Comparison of ENCODE assay signal across 22 cellular contexts in the genomic region with DNA sequence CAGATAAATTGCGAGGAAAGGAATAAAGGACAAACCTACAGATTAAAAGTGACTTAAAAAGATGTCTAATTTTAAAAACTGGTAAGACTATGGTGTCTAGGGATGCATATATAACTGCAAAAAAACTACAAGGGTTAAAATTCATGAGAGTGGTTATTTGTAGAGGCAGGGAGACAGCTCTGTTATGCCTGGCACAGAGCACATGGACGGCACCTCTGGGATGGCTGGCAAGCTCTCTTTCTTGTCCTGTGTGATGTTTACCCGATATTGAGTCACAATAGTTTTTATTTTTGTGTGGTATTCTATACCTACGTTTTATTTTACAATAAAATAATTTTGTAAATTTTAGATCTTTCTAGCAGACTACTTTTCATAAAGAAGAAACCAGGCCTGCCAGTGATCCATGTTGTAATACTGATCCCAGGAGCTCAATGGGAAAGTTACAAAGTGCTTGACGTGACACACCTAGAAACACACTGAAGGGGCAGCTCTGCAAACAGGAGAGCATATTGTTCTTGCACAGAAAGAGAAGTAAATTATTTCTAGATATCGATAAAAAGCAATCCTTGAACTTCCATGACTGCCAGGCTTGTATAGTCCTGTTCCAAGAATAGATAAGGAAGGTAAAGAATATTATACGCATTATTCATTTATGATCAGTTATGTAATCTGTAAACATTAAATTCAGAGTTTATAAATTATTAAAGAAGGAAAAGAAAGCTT.
DNase-seq lines count a peak whose midpoint lies in the region; ATAC-seq and FAIRE-seq lines count a peak whose summit lies in the region.
"Had no signal": no experiment of that assay in that cellular context is flagged by ENCODE, and none has a peak within 500 bp of the region (broad histone marks: within the 10 kb centered on the region; RNA-seq: fewer than 3 reads in every experiment).

No MANE protein-coding gene starts in this region.

- H3K4me1 Mint-ChIP-seq in CD8-positive, alpha-beta memory T cell: no peaks in the 10 kb centered on the region
- H3K4me1 Mint-ChIP-seq: CD14-positive monocyte had no signal

- FAIRE-seq in islet of Langerhans (lab: Jason Lieb, UNC): peak; percentile 68
- FAIRE-seq: A549, GM19239 had no signal

- intact Hi-C loops in left ventricle myocardium superior (cut with micrococcal nuclease) (no loop called here), Right ventricle myocardium superior (cut with DNase I) (no loop called here)

- H3K27ac ChIP-seq in muscle layer of duodenum (ENCODE audit: low read length): peak overlapping the region; percentile 1
- no peak overlapping the region for H3K27ac ChIP-seq in CD8-positive, alpha-beta memory T cell (ENCODE audit: low read depth, low read length)
- H3K27ac ChIP-seq: A549 had no signal

- H3K36me3 ChIP-seq in muscle layer of duodenum (ENCODE audit: control insufficient read depth in 1 of 2, insufficient read depth in 2 of 2, low read length in 2 of 2): no peaks in the 10 kb centered on the region
- no peaks in the 10 kb centered on the region for H3K36me3 ChIP-seq in CD8-positive, alpha-beta memory T cell (ENCODE audit: insufficient read depth, low read length)
- H3K36me3 ChIP-seq: MG63 had no signal

- H3K36me3 Mint-ChIP-seq in CD8-positive, alpha-beta memory T cell: no peaks in the 10 kb centered on the region
- H3K36me3 Mint-ChIP-seq: CD14-positive monocyte had no signal

- H3K9me3 Mint-ChIP-seq in CD8-positive, alpha-beta memory T cell: no peaks in the 10 kb centered on the region

- no peaks in the 10 kb centered on the region for H3K27me3 ChIP-seq in muscle layer of duodenum (ENCODE audit: low read depth, low read length)
- H3K27me3 ChIP-seq in CD8-positive, alpha-beta memory T cell (ENCODE audit: insufficient read depth, low read length, poor library complexity, severe bottlenecking): no peaks in the 10 kb centered on the region
- H3K27me3 ChIP-seq: MG63 had no signal

- peaks cover 0 to 9% of the 10 kb centered on the region in 2 donors for H3K27me3 Mint-ChIP-seq in CD8-positive, alpha-beta memory T cell
- H3K27me3 Mint-ChIP-seq: B cell had no signal

- no peak overlapping the region for H3K4me3 ChIP-seq in muscle layer of duodenum (ENCODE audit: low read depth in 1 of 2, low read length in 2 of 2)
- H3K4me3 ChIP-seq in CD8-positive, alpha-beta memory T cell (ENCODE audit: low read length): no peak overlapping the region
- H3K4me3 ChIP-seq: A549, MG63 had no signal

- no peak overlapping the region for H3K4me3 Mint-ChIP-seq in CD8-positive, alpha-beta memory T cell
- H3K4me3 Mint-ChIP-seq: B cell, CD14-positive monocyte had no signal

- ATAC-seq in left ventricle myocardium superior (peak; percentile 58), Right ventricle myocardium superior (ENCODE audit: poor library complexity) (no peak), GM21576 (IDR thresholded peaks at IDR 0.05; ENCODE audit: unreplicated experiment) (no peak)
- ATAC-seq: A549 had no signal

- no peaks in the 10 kb centered on the region for H3K4me1 ChIP-seq in muscle layer of duodenum (ENCODE audit: control insufficient read depth in 1 of 2, insufficient read depth in 2 of 2, low read length in 2 of 2)
- no peaks in the 10 kb centered on the region for H3K4me1 ChIP-seq in CD8-positive, alpha-beta memory T cell (ENCODE audit: insufficient read depth, low read length)
- H3K4me1 ChIP-seq: A549 had no signal

- POLR2A ChIA-PET in CD8-positive, alpha-beta memory T cell (lab: Charles Lee): no interaction called here

- DNase-seq in left ventricle myocardium superior (no peak), Right ventricle myocardium superior (no peak), NCI-H1105 treated with DMSO at 0.1 percent for 48 hours (lab: John Stamatoyannopoulos, UW) (no peak)
- DNase-seq in CD8-positive, alpha-beta memory T cell: no peak
- DNase-seq: EL, GF-D8, Kasumi-1, MG63, NCI-H1436 treated with DMSO at 0.1 percent for 48 hours, NCI-H2171, NCI-H345, NCI-H524, NCI-H82, OCI-M1, SHP77 had no signal

- no peak overlapping the region for H3K27ac Mint-ChIP-seq in CD8-positive, alpha-beta memory T cell
- H3K27ac Mint-ChIP-seq: B cell, CD14-positive monocyte had no signal

- no peaks in the 10 kb centered on the region for H3K9me3 ChIP-seq in muscle layer of duodenum (ENCODE audit: control insufficient read depth in 1 of 2, low read length in 2 of 2)
- H3K9me3 ChIP-seq in CD8-positive, alpha-beta memory T cell (ENCODE audit: low read length): no peaks in the 10 kb centered on the region
- H3K9me3 ChIP-seq: A549, MG63 had no signal

- CTCF ChIA-PET in CD8-positive, alpha-beta memory T cell (lab: Charles Lee): interaction anchor here (1.1 kb wide), 1 partner anchor 493 kb away, joined by 3 read pairs; no protein-coding TSS in a partner anchor
